3 cellular contexts compared by ENCODE assay signal in genomic region chr22:49628351-49629023, GRCh38.
TF ChIP-seq lines count a peak whose summit lies in the region.

No MANE protein-coding gene starts in this region.

TF ChIP-seq in liver, 16 proteins besides CTCF, POLR2A, EP300 and RAD21 (continued from another document):
- no peak for TF ChIP-seq ZBTB33 (IDR thresholded peaks at IDR 0.05)
- no peak for TF ChIP-seq ATF3 (IDR thresholded peaks at IDR 0.05)
- peak; percentile 61 for TF ChIP-seq NR2F2 (IDR thresholded peaks at IDR 0.05)
- TF ChIP-seq FOXA1 (IDR thresholded peaks at IDR 0.05) = no peak
TF ChIP-seq in liver: peak in this region for 1.

TF ChIP-seq in HepG2, 621 proteins besides CTCF, POLR2A, EP300 and RAD21:
- no peak for TF ChIP-seq ZBTB10 (CRISPR knock-in tag; IDR thresholded peaks at IDR 0.05; ENCODE audit: borderline replicate concordance)
- no peak for TF ChIP-seq FOXA1 (IDR thresholded peaks at IDR 0.05)
- TF ChIP-seq FOXA1 (CRISPR knock-in tag; IDR thresholded peaks at IDR 0.05) = no peak
- no peak for TF ChIP-seq NR2F2 (IDR thresholded peaks at IDR 0.05; ENCODE audit: borderline replicate concordance, low read depth)
- TF ChIP-seq ZNF761 (CRISPR knock-in tag; conservative IDR thresholded peaks at IDR 0.05) = no peak
- TF ChIP-seq STAT5B (CRISPR knock-in tag; IDR thresholded peaks at IDR 0.05) = no peak
- no peak for TF ChIP-seq TBX2 (CRISPR knock-in tag; IDR thresholded peaks at IDR 0.05; ENCODE audit: borderline replicate concordance)

TF ChIP-seq in WTC11, 78 proteins besides CTCF, POLR2A, EP300 and RAD21 (continued from another document):
- TF ChIP-seq USF1 (CRISPR knock-in tag; IDR thresholded peaks at IDR 0.05) (no peak), ESRRA (CRISPR knock-in tag; IDR thresholded peaks at IDR 0.05; ENCODE audit: borderline replicate concordance) (no peak)
